In genomic region chr6:34295721-34296120, GRCh38 we compare ENCODE assay signal across 9 cellular contexts. TPM values are rescaled to one million over a fixed set of nuclear protein-coding genes. Genes with fewer than 3 reads are reported as not detected.
A peak's percentile ranks its signal among the peaks of the same experiment; 100 is the strongest.
DNase-seq lines count a peak whose midpoint lies in the region; ATAC-seq and TF ChIP-seq lines count a peak whose summit lies in the region.
"Had no signal": no experiment of that assay in that cellular context is flagged by ENCODE, and none has a peak within 500 bp of the region (broad histone marks: within the 10 kb centered on the region; RNA-seq: fewer than 3 reads in every experiment).

No MANE protein-coding gene starts in this region.

- no peak overlapping the region for H3K27ac Mint-ChIP-seq in activated CD8-positive, alpha-beta T cell treated with anti-CD3 and anti-CD28 coated beads for 36 hours
- no peak overlapping the region for H3K27ac Mint-ChIP-seq in neural progenitor cell

- H3K4me1 ChIP-seq in BLaER1 (peaks cover 82% of the 10 kb centered on the region), neural progenitor cell (no peaks in the 10 kb centered on the region)

- ATAC-seq in GM19023 (IDR thresholded peaks at IDR 0.05; ENCODE audit: unreplicated experiment) (peak; percentile 77), HG02973 (IDR thresholded peaks at IDR 0.05; ENCODE audit: unreplicated experiment) (peak; percentile 69)
- ATAC-seq in activated CD8-positive, alpha-beta T cell treated with anti-CD3 and anti-CD28 coated beads for 36 hours: peak; percentile 65

- H3K36me3 ChIP-seq in BLaER1 (peaks cover 42% of the 10 kb centered on the region), neural progenitor cell (no peaks in the 10 kb centered on the region)

- H3K9me3 ChIP-seq in BLaER1 (no peaks in the 10 kb centered on the region), neural progenitor cell (ENCODE audit: low read depth) (no peaks in the 10 kb centered on the region)

- no peak for DNase-seq in activated CD8-positive, alpha-beta T cell treated with anti-CD3 and anti-CD28 coated beads for 36 hours
- DNase-seq in NCI-H1092 treated with DMSO at 0.1 percent for 48 hours (lab: John Stamatoyannopoulos, UW) (no peak), neural progenitor cell (ENCODE audit: low spot score) (no peak), NCI-H82 treated with DMSO at 0.1 percent for 48 hours (lab: John Stamatoyannopoulos, UW; ENCODE audit: unreplicated experiment) (no peak)
- no peak for DNase-seq in NK-92 treated with Interleukin-12 subunit alpha and Interleukin-12 subunit beta, amount 100 ng/mL, for 24 hours (lab: John Stamatoyannopoulos, UW)
- DNase-seq: erythroblast had no signal

- H3K27ac ChIP-seq in BLaER1 (peak overlapping the region; percentile 42), neural progenitor cell (no peak overlapping the region)

- no peak for TF ChIP-seq CTCF in activated CD8-positive, alpha-beta T cell treated with anti-CD3 and anti-CD28 coated beads for 36 hours (IDR thresholded peaks at IDR 0.05)
- no peak for TF ChIP-seq CTCF in neural progenitor cell (IDR thresholded peaks at IDR 0.05)

- POLR2A ChIA-PET in activated CD8-positive, alpha-beta T cell treated with anti-CD3 and anti-CD28 coated beads for 36 hours (lab: Charles Lee): no interaction called here

- H3K4me3 Mint-ChIP-seq in activated CD8-positive, alpha-beta T cell treated with anti-CD3 and anti-CD28 coated beads for 36 hours: no peak overlapping the region
- H3K4me3 Mint-ChIP-seq in neural progenitor cell: no peak overlapping the region

- H3K9ac ChIP-seq in BLaER1: peak overlapping the region; percentile 25; the same call in 1 of the 2 replicates
- no peak overlapping the region for H3K9ac ChIP-seq in neural progenitor cell

- H3K4me2 ChIP-seq in BLaER1: peak overlapping the region; percentile 82
- no peak overlapping the region for H3K4me2 ChIP-seq in neural progenitor cell

- H3K27me3 ChIP-seq in BLaER1 (no peaks in the 10 kb centered on the region), neural progenitor cell (no peaks in the 10 kb centered on the region)

- CTCF ChIA-PET in activated CD8-positive, alpha-beta T cell treated with anti-CD3 and anti-CD28 coated beads for 36 hours (lab: Charles Lee): interaction anchor here (1.1 kb wide), 1 partner anchor 132 kb away, joined by 3 read pairs; no protein-coding TSS in a partner anchor

- no peaks in the 10 kb centered on the region for H3K79me2 ChIP-seq in neural progenitor cell (ENCODE audit: low read depth)

- H3K36me3 Mint-ChIP-seq in activated CD8-positive, alpha-beta T cell treated with anti-CD3 and anti-CD28 coated beads for 36 hours (ENCODE audit: low read depth): peaks cover 21% of the 10 kb centered on the region
- H3K36me3 Mint-ChIP-seq in neural progenitor cell: peaks cover 14% of the 10 kb centered on the region

- H4K20me1 ChIP-seq in BLaER1 (peaks cover 10% of the 10 kb centered on the region; the same call in 1 of the 2 replicates), neural progenitor cell (ENCODE audit: low read depth) (no peaks in the 10 kb centered on the region)

- intact Hi-C loops in activated CD8-positive, alpha-beta T cell treated with anti-CD3 and anti-CD28 coated beads for 36 hours (cut with micrococcal nuclease): no loop called here

- no peaks in the 10 kb centered on the region for H3K27me3 Mint-ChIP-seq in activated CD8-positive, alpha-beta T cell treated with anti-CD3 and anti-CD28 coated beads for 36 hours
- no peaks in the 10 kb centered on the region for H3K27me3 Mint-ChIP-seq in neural progenitor cell (ENCODE audit: insufficient read depth, low read depth)

- peak overlapping the region; percentile 29; the same call in 1 of the 2 replicates for H3K4me3 ChIP-seq in BLaER1
- H3K4me3 ChIP-seq in neural progenitor cell: no peak overlapping the region

- H3F3A ChIP-seq in neural progenitor cell (ENCODE audit: low read depth): no peaks in the 10 kb centered on the region

- no peak overlapping the region for H2AFZ ChIP-seq in neural progenitor cell (replicated peaks)

- H3K9me3 Mint-ChIP-seq in activated CD8-positive, alpha-beta T cell treated with anti-CD3 and anti-CD28 coated beads for 36 hours: no peaks in the 10 kb centered on the region
- no peaks in the 10 kb centered on the region for H3K9me3 Mint-ChIP-seq in neural progenitor cell

- H3K4me1 Mint-ChIP-seq in activated CD8-positive, alpha-beta T cell treated with anti-CD3 and anti-CD28 coated beads for 36 hours (ENCODE audit: low read depth): peaks cover 9% of the 10 kb centered on the region
- no peaks in the 10 kb centered on the region for H3K4me1 Mint-ChIP-seq in neural progenitor cell

RNA-seq across cellular contexts. Expression of gene SMIM29, which starts 46.9 kb away (rescaled TPM):
- total RNA-seq in activated CD8-positive, alpha-beta T cell treated with anti-CD3 and anti-CD28 coated beads for 36 hours: 10 to 100 TPM; 13.3 to 16.4 TPM
- 2.4 and 8.9 TPM in 2 replicates for total RNA-seq in neural progenitor cell (ENCODE audit: low replicate concordance)

RNA-seq across cellular contexts. Expression of gene HMGA1, which starts 59.0 kb away (rescaled TPM):
- 100 to 1,000 TPM; 683 to 709 TPM for total RNA-seq in activated CD8-positive, alpha-beta T cell treated with anti-CD3 and anti-CD28 coated beads for 36 hours
- 417 and 1,058 TPM in 2 replicates for total RNA-seq in neural progenitor cell (ENCODE audit: low replicate concordance)
